ENCODE assay signal across 10 cellular contexts in genomic region chr10:116771101-116771705, GRCh38. TPM values are rescaled to one million over a fixed set of nuclear protein-coding genes. Genes with fewer than 3 reads are reported as not detected.
DNase-seq lines count a peak whose midpoint lies in the region; ATAC-seq and TF ChIP-seq lines count a peak whose summit lies in the region.
"Had no signal": no experiment of that assay in that cellular context is flagged by ENCODE, and none has a peak within 500 bp of the region (broad histone marks: within the 10 kb centered on the region; RNA-seq: fewer than 3 reads in every experiment).

No MANE protein-coding gene starts in this region.

- peak overlapping the region in 9 of 10 donors; percentile 15 to 69 (median 39) for H3K27ac ChIP-seq in heart right ventricle
- H3K27ac ChIP-seq in gastrocnemius medialis: peak overlapping the region; percentile 41 to 68 (median 62)

- in situ Hi-C loops in gastrocnemius medialis (cut with MboI; ENCODE audit: low sequenced_read_pairs in 4 of 4): no loop called here

- DNase-seq in Daoy (ENCODE audit: low read depth) (peak; percentile 78), T1000 (lab: John Stamatoyannopoulos, UW) (peak; percentile 69), heart right ventricle (peak; percentile 46 to 57), gastrocnemius medialis (peak; percentile 56 to 69), C1 segment of cervical spinal cord (lab: John Stamatoyannopoulos, UW) (no peak), cerebellum (ENCODE audit: low spot score) (no peak)
- no peak for DNase-seq in stimulated activated CD4-positive, alpha-beta T cell treated with anti-CD3 and anti-CD28 coated beads, Interleukin-4, amount 100 ng/mL, for 24 hours
- DNase-seq: activated T-cell treated with anti-CD3 and anti-CD28 coated beads, Interleukin-2, amount 50 U/mL, for 24 hours; NCI-H1930 had no signal

- H3K4me1 ChIP-seq in heart right ventricle (peaks cover 0 to 46% (median 17%) of the 10 kb centered on the region in 9 donors), gastrocnemius medialis (no peaks in the 10 kb centered on the region)

- no peak for TF ChIP-seq CTCF in heart right ventricle (IDR thresholded peaks at IDR 0.05)
- no peak for TF ChIP-seq CTCF in gastrocnemius medialis (IDR thresholded peaks at IDR 0.05 in 4 of 5, conservative IDR thresholded peaks at IDR 0.05 in 1 of 5)

- ATAC-seq in heart right ventricle: peak; percentile 32 to 77 (median 66)
- ATAC-seq in gastrocnemius medialis: peak; percentile 69 to 76
- no peak for ATAC-seq in GM18517 (IDR thresholded peaks at IDR 0.05; ENCODE audit: unreplicated experiment)

- intact Hi-C loops in heart right ventricle (cut with DNase I): loop anchor here in 1 of 10 donors (5.0 kb wide), 1 partner anchor 79 kb away; no protein-coding TSS in a partner anchor
- intact Hi-C loops in gastrocnemius medialis (cut with DNase I; ENCODE audit: low total_unique reads): no loop called here

- no peaks in the 10 kb centered on the region for H3K9me3 ChIP-seq in heart right ventricle
- H3K9me3 ChIP-seq in gastrocnemius medialis: no peaks in the 10 kb centered on the region

- no peak for TF ChIP-seq POLR2A in gastrocnemius medialis (IDR thresholded peaks at IDR 0.05)

- H3K36me3 ChIP-seq in heart right ventricle: no peaks in the 10 kb centered on the region
- no peaks in the 10 kb centered on the region for H3K36me3 ChIP-seq in gastrocnemius medialis

- 46 to 61% methylated on average over 15 of the region's 15 CpGs for WGBS in heart right ventricle, 2 donors

- H3K27me3 ChIP-seq in heart right ventricle: peaks cover 0 to 10% (median 0%) of the 10 kb centered on the region in 7 donors
- no peaks in the 10 kb centered on the region for H3K27me3 ChIP-seq in gastrocnemius medialis

- H3K4me3 ChIP-seq in heart right ventricle (no peak overlapping the region), gastrocnemius medialis (no peak overlapping the region)

RNA-seq across cellular contexts. Expression of gene HSPA12A, which starts 28.8 kb away (rescaled TPM):
- total RNA-seq in Daoy (2014; rRNA removed; shearing (Covaris generic)): 4.9 and 11.0 TPM in 2 replicates
- 10 to 100 TPM in 6 of 10 donors, 1 to 10 TPM in 4; 9.1 to 18.1 (median 10.7) TPM for total RNA-seq in heart right ventricle
- 1 to 10 TPM; 5.1 to 7.2 TPM for polyA plus RNA-seq in heart right ventricle
- total RNA-seq in gastrocnemius medialis: 1 to 10 TPM; 4.5 to 6.0 (median 4.9) TPM
- total RNA-seq in cerebellum: 63.1 TPM

Comparison
In these comparisons a context has a peak if more than half of its experiments do, and no peak if none do; other contexts are left out.
1. DNase-seq: peak in Daoy (single experiment), T1000 (single experiment), heart right ventricle (2 of 2) and gastrocnemius medialis (2 of 2); none in stimulated activated CD4-positive, alpha-beta T cell treated with anti-CD3 and anti-CD28 coated beads, Interleukin-4, amount 100 ng/mL, for 24 hours (single experiment), C1 segment of cervical spinal cord (0 of 14) and cerebellum (single experiment).